Comparison of ENCODE assay signal across 13 cellular contexts in the genomic region with DNA sequence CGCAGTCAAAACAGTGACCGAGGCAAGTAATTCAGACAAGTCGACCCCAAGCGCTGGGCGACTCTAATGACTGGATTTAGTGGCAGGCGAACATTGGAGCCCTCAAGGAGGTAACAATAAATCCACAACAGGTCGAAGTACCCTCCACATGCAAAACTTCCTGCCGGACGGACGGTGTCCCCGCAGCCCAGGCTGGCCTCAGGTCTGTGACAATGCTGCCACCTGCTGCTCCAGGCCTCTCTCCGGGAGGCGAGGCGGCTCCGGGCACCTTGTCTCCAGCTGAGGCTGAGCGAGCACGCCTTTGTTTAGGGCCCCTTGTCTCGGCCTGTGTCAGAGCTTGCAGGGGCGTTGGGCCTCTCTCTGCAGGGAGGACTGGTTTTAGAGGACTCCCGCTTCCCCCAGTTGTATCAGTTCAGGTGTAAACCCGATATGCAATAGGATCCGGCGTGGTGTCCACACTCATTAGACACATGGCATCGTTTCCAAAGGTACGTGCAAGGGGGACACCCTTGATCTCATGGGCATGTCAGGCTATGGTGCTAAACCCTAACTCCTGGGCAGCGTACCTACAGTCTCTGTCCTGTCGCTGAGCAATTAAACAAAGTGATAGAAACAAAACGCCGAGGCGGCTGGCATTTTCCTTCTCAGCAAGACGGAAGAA.
DNase-seq lines count a peak whose midpoint lies in the region; ATAC-seq, FAIRE-seq and TF ChIP-seq lines count a peak whose summit lies in the region.
"Had no signal": no experiment of that assay in that cellular context is flagged by ENCODE, and none has a peak within 500 bp of the region (broad histone marks: within the 10 kb centered on the region; RNA-seq: fewer than 3 reads in every experiment).

No MANE protein-coding gene starts in this region.

- H3K9me3 ChIP-seq in body of pancreas: no peaks in the 10 kb centered on the region
- no peaks in the 10 kb centered on the region for H3K9me3 ChIP-seq in HepG2 (ENCODE audit: low read length)
- no peaks in the 10 kb centered on the region for H3K9me3 ChIP-seq in CD8-positive, alpha-beta memory T cell (ENCODE audit: low read length)
- no peaks in the 10 kb centered on the region for H3K9me3 ChIP-seq in CD4-positive, alpha-beta T cell (ENCODE audit: control insufficient read depth, low read length)
- H3K9me3 ChIP-seq: SJCRH30 had no signal

- TF ChIP-seq CTCF in 22Rv1 (IDR thresholded peaks at IDR 0.05): peak; percentile 77
- TF ChIP-seq CTCF in body of pancreas (IDR thresholded peaks at IDR 0.05): peak; percentile 10 to 55 (median 36)
- TF ChIP-seq CTCF in HepG2 (CRISPR knock-in tag; IDR thresholded peaks at IDR 0.05): peak; percentile 88
- TF ChIP-seq CTCF in CD4-positive, alpha-beta T cell (IDR thresholded peaks at IDR 0.05): no peak

- peaks cover 0 to 1% of the 10 kb centered on the region in 2 donors for H3K27me3 Mint-ChIP-seq in CD8-positive, alpha-beta memory T cell
- H3K27me3 Mint-ChIP-seq in CD4-positive, alpha-beta T cell: no peaks in the 10 kb centered on the region
- H3K27me3 Mint-ChIP-seq: CD4-positive, CD25-positive, alpha-beta regulatory T cell had no signal

- H3K27me3 ChIP-seq in body of pancreas: no peaks in the 10 kb centered on the region
- H3K27me3 ChIP-seq in HepG2 (ENCODE audit: control insufficient read depth in 1 of 2, insufficient read depth in 2 of 2, low read length in 2 of 2): peaks cover 0 to 5% of the 10 kb centered on the region in 2 experiments; a peak in 1 of 5 replicates
- H3K27me3 ChIP-seq in CD8-positive, alpha-beta memory T cell (ENCODE audit: insufficient read depth, low read length, poor library complexity, severe bottlenecking): no peaks in the 10 kb centered on the region
- H3K27me3 ChIP-seq in CD4-positive, alpha-beta T cell (ENCODE audit: control insufficient read depth, insufficient read depth, low read length): no peaks in the 10 kb centered on the region
- H3K27me3 ChIP-seq: SJCRH30 had no signal

- no peak overlapping the region for H3K27ac Mint-ChIP-seq in CD8-positive, alpha-beta memory T cell
- no peak overlapping the region for H3K27ac Mint-ChIP-seq in CD4-positive, alpha-beta T cell
- H3K27ac Mint-ChIP-seq: stimulated activated naive CD8-positive, alpha-beta T cell treated with anti-CD3 and anti-CD28 coated beads, Interleukin-15, Interleukin-2, amounts not matched to agents 100 ng/mL and 50 ng/mL, for 24 hours had no signal

- H3K4me1 ChIP-seq in body of pancreas (peaks cover 5% of the 10 kb centered on the region), HepG2 (ENCODE audit: insufficient read depth, low read length) (no peaks in the 10 kb centered on the region)
- no peaks in the 10 kb centered on the region for H3K4me1 ChIP-seq in CD8-positive, alpha-beta memory T cell (ENCODE audit: insufficient read depth, low read length)
- H3K4me1 ChIP-seq: SJCRH30 had no signal

- peaks cover 0 to 11% (median 8%) of the 10 kb centered on the region in 5 donors for H3K9me3 Mint-ChIP-seq in CD8-positive, alpha-beta memory T cell
- peaks cover 2% of the 10 kb centered on the region for H3K9me3 Mint-ChIP-seq in CD4-positive, alpha-beta T cell
- H3K9me3 Mint-ChIP-seq: stimulated activated naive CD8-positive, alpha-beta T cell treated with anti-CD3 and anti-CD28 coated beads, Interleukin-15, Interleukin-2, amounts not matched to agents 100 ng/mL and 50 ng/mL, for 24 hours had no signal

- H2AFZ ChIP-seq in HepG2 (ENCODE audit: low read length): no peak overlapping the region

- peak; percentile 75 for ATAC-seq in body of pancreas
- ATAC-seq in HepG2: peak; percentile 100
- no peak for ATAC-seq in GM21367 (IDR thresholded peaks at IDR 0.05; ENCODE audit: unreplicated experiment)
- no peak for ATAC-seq in CD4-positive, alpha-beta T cell (ENCODE audit: poor library complexity)

- CTCF ChIA-PET in HepG2 (lab: Yijun Ruan, JAX; ENCODE audit: low intra/inter-chr PET ratio, low total read pairs): no interaction called here
- CTCF ChIA-PET in CD8-positive, alpha-beta memory T cell (lab: Charles Lee): no interaction called here
- CTCF ChIA-PET in CD4-positive, alpha-beta T cell (lab: Charles Lee): no interaction called here

- H3K4me3 ChIP-seq in body of pancreas: no peak overlapping the region
- no peak overlapping the region for H3K4me3 ChIP-seq in HepG2 (replicated peaks in 1 of 3; ENCODE audit: insufficient read depth in 1 of 3, low read depth in 2 of 3, low read length in 3 of 3)
- no peak overlapping the region for H3K4me3 ChIP-seq in CD8-positive, alpha-beta memory T cell (ENCODE audit: low read length)
- H3K4me3 ChIP-seq: SJCRH30 had no signal

- no peaks in the 10 kb centered on the region for H4K20me1 ChIP-seq in HepG2 (ENCODE audit: insufficient read depth, low read length)

- H3K27ac ChIP-seq in 22Rv1: no peak overlapping the region
- H3K27ac ChIP-seq in body of pancreas: no peak overlapping the region
- H3K27ac ChIP-seq in HepG2 (ENCODE audit: extremely low read length, insufficient read depth, low read length): no peak overlapping the region
- H3K27ac ChIP-seq in CD8-positive, alpha-beta memory T cell (ENCODE audit: low read depth, low read length): no peak overlapping the region
- no peak overlapping the region for H3K27ac ChIP-seq in CD4-positive, alpha-beta T cell (ENCODE audit: low read depth, low read length)
- H3K27ac ChIP-seq: SJCRH30 had no signal

- no peak overlapping the region for H3K9ac ChIP-seq in HepG2 (ENCODE audit: insufficient read depth, low read depth, low read length)

- peak; percentile 58; the same call in 1 of the 2 replicates for TF ChIP-seq RAD21 in HepG2 (CRISPR knock-in tag; IDR thresholded peaks at IDR 0.05)

- H3K36me3 Mint-ChIP-seq in CD8-positive, alpha-beta memory T cell: no peaks in the 10 kb centered on the region
- no peaks in the 10 kb centered on the region for H3K36me3 Mint-ChIP-seq in CD4-positive, alpha-beta T cell (ENCODE audit: low read depth)
- H3K36me3 Mint-ChIP-seq: CD4-positive, CD25-positive, alpha-beta regulatory T cell had no signal

- no peaks in the 10 kb centered on the region for H3K79me2 ChIP-seq in HepG2 (ENCODE audit: insufficient read depth, low read length)

- FAIRE-seq in HepG2 (lab: Jason Lieb, UNC) (no peak), GM12892 (lab: Jason Lieb, UNC) (no peak)

- peak overlapping the region; percentile 31 for H3K4me2 ChIP-seq in HepG2 (ENCODE audit: low read depth, low read length)

- DNase-seq in KBM-7 (peak; percentile 16), body of pancreas (peak; percentile 40 to 63 (median 45)), HepG2 (ENCODE audit: low spot score) (peak; percentile 9), GM12892 (ENCODE audit: insufficient read length) (no peak)
- no peak for DNase-seq in CD8-positive, alpha-beta memory T cell
- no peak for DNase-seq in CD4-positive, alpha-beta T cell
- DNase-seq: activated gamma-delta T cell treated with Interleukin-2 at 50 U/mL for 16 hours; CD4-positive, CD25-positive, alpha-beta regulatory T cell; foreskin melanocyte had no signal

- no peak for TF ChIP-seq POLR2A in body of pancreas (IDR thresholded peaks at IDR 0.05)
- no peak for TF ChIP-seq POLR2A in HepG2 (IDR thresholded peaks at IDR 0.05; ENCODE audit: insufficient read depth in 1 of 2, low read depth in 2 of 2, low read length in 2 of 2)
- TF ChIP-seq POLR2A in GM12892 (IDR thresholded peaks at IDR 0.05; ENCODE audit: low read depth, low read length): no peak

- H3K36me3 ChIP-seq in body of pancreas (replicated peaks in 1 of 2; ENCODE audit: insufficient read depth in 1 of 2, low read depth in 2 of 2): no peaks in the 10 kb centered on the region
- no peaks in the 10 kb centered on the region for H3K36me3 ChIP-seq in HepG2 (replicated peaks in 1 of 2; ENCODE audit: control insufficient read depth in 1 of 2, insufficient read depth in 2 of 2, low read length in 2 of 2)
- no peaks in the 10 kb centered on the region for H3K36me3 ChIP-seq in CD8-positive, alpha-beta memory T cell (ENCODE audit: insufficient read depth, low read length)
- H3K36me3 ChIP-seq: SJCRH30 had no signal

- TF ChIP-seq EP300 in HepG2 (IDR thresholded peaks at IDR 0.05; ENCODE audit: low read depth in 2 of 2, low read length in 2 of 2) (no peak), HepG2 (CRISPR knock-in tag; IDR thresholded peaks at IDR 0.05; ENCODE audit: borderline replicate concordance) (no peak)

- WGBS in body of pancreas, 2 donors: 21 to 35% methylated on average over 27 to 31 of the region's 31 CpGs
- WGBS in HepG2 (ENCODE audit: low lambda C conversion rate): 23% methylated on average over 16 of the region's 31 CpGs

- in situ Hi-C loops in KBM-7 (cut with MboI; ENCODE audit: low pct_unique_long_range_greater_than_20kb, low sequenced_read_pairs) (no loop called here), HepG2 (cut with HindIII; ENCODE audit: extremely low pct_ligation_motif_present, low pct_unique_long_range_greater_than_20kb) (no loop called here)

- no TSS peak for BruUV-seq in HepG2 (replicated peaks; lab: Mats Ljungman, UMichigan)

- H3K4me3 Mint-ChIP-seq in CD8-positive, alpha-beta memory T cell: no peak overlapping the region
- H3K4me3 Mint-ChIP-seq in CD4-positive, alpha-beta T cell: no peak overlapping the region
- H3K4me3 Mint-ChIP-seq: CD4-positive, CD25-positive, alpha-beta regulatory T cell; stimulated activated naive CD8-positive, alpha-beta T cell treated with anti-CD3 and anti-CD28 coated beads, Interleukin-15, Interleukin-2, amounts not matched to agents 100 ng/mL and 50 ng/mL, for 24 hours had no signal

- no peaks in the 10 kb centered on the region for H3K4me1 Mint-ChIP-seq in CD8-positive, alpha-beta memory T cell
- no peaks in the 10 kb centered on the region for H3K4me1 Mint-ChIP-seq in CD4-positive, alpha-beta T cell (ENCODE audit: low read depth)
- H3K4me1 Mint-ChIP-seq: CD4-positive, CD25-positive, alpha-beta regulatory T cell had no signal

- intact Hi-C loops in body of pancreas (cut with DNase I): no loop called here
- intact Hi-C loops in HepG2 (cut with micrococcal nuclease; ENCODE audit: unreplicated experiment): no loop called here
- intact Hi-C loops in CD4-positive, alpha-beta T cell (cut with DNase I, micrococcal nuclease): no loop called here

- POLR2A ChIA-PET in HepG2 (lab: Yijun Ruan, JAX): no interaction called here
- POLR2A ChIA-PET in CD8-positive, alpha-beta memory T cell (lab: Charles Lee): no interaction called here
- POLR2A ChIA-PET in CD4-positive, alpha-beta T cell (lab: Charles Lee): no interaction called here

TF ChIP-seq in HepG2, 621 proteins besides CTCF, POLR2A, EP300 and RAD21 (continues in another document):
- TF ChIP-seq FOXA1 (IDR thresholded peaks at IDR 0.05) (no peak), FOXA1 (CRISPR knock-in tag; IDR thresholded peaks at IDR 0.05) (no peak), XRCC5 (optimal IDR thresholded peaks at IDR 0.05; ENCODE audit: low read length) (peak; percentile 41), NFKB2 (CRISPR knock-in tag; IDR thresholded peaks at IDR 0.05; ENCODE audit: borderline replicate concordance) (0 out of 2 replicates have a peak, but pooled peaks have one; percentile 25)
- TF ChIP-seq, protein P1, sequence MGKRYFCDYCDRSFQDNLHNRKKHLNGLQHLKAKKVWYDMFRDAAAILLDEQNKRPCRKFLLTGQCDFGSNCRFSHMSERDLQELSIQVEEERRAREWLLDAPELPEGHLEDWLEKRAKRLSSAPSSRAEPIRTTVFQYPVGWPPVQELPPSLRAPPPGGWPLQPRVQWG (CRISPR knock-in tag; IDR thresholded peaks at IDR 0.05; ENCODE audit: borderline replicate concordance, low read depth): no peak

Comparison
In these comparisons a context has a peak if more than half of its experiments do, and no peak if none do; other contexts are left out.
1. DNase-seq: peak in KBM-7 (single experiment), body of pancreas (4 of 4) and HepG2 (single experiment); none in CD8-positive, alpha-beta memory T cell (0 of 5), GM12892 (single experiment) and CD4-positive, alpha-beta T cell (0 of 10).
2. ATAC-seq: peak in body of pancreas (single experiment) and HepG2 (single experiment); none in GM21367 (single experiment) and CD4-positive, alpha-beta T cell (single experiment).